In genomic region chr2:159010340-159010739, GRCh38 we compare ENCODE assay signal across 15 cellular contexts. TPM values are rescaled to one million over a fixed set of nuclear protein-coding genes. Genes with fewer than 3 reads are reported as not detected.
A peak's percentile ranks its signal among the peaks of the same experiment; 100 is the strongest.
DNase-seq lines count a peak whose midpoint lies in the region; ATAC-seq and TF ChIP-seq lines count a peak whose summit lies in the region.
"Had no signal": no experiment of that assay in that cellular context is flagged by ENCODE, and none has a peak within 500 bp of the region (broad histone marks: within the 10 kb centered on the region; RNA-seq: fewer than 3 reads in every experiment).

No MANE protein-coding gene starts in this region.

- H3K9me3 Mint-ChIP-seq in CD8-positive, alpha-beta T cell, result peaks cover 6% of the 10 kb centered on the region

- peaks cover 4% of the 10 kb centered on the region for H3K36me3 Mint-ChIP-seq in CD8-positive, alpha-beta T cell

- no peak for TF ChIP-seq POLR2A in spleen (IDR thresholded peaks at IDR 0.05)

- intact Hi-C loops in spleen (cut with DNase I; ENCODE audit: low total_unique reads), result no loop called here
- intact Hi-C loops in CD8-positive, alpha-beta T cell (cut with DNase I, micrococcal nuclease), result no loop called here

- no peaks in the 10 kb centered on the region for H3K27me3 Mint-ChIP-seq in CD8-positive, alpha-beta T cell (ENCODE audit: low read depth)

- no peaks in the 10 kb centered on the region for H3K27me3 ChIP-seq in RWPE2 (ENCODE audit: insufficient read depth, poor library complexity, severe bottlenecking)
- no peaks in the 10 kb centered on the region for H3K27me3 ChIP-seq in spleen (replicated peaks in 1 of 7)
- H3K27me3 ChIP-seq in CD8-positive, alpha-beta T cell (ENCODE audit: insufficient read depth, low read length), result no peaks in the 10 kb centered on the region
- H3K27me3 ChIP-seq: upper lobe of left lung had no signal

- peaks cover 37% of the 10 kb centered on the region for H3K36me3 ChIP-seq in RWPE2 (ENCODE audit: low read depth)
- H3K36me3 ChIP-seq in spleen, result no peaks in the 10 kb centered on the region
- H3K36me3 ChIP-seq in CD8-positive, alpha-beta T cell (ENCODE audit: insufficient read depth, low read length), result no peaks in the 10 kb centered on the region

- H3K9me3 ChIP-seq in RWPE2 (ENCODE audit: severe bottlenecking) (peaks cover 5% of the 10 kb centered on the region), spleen (peaks cover 0 to 16% (median 11%) of the 10 kb centered on the region in 8 donors)
- H3K9me3 ChIP-seq in CD8-positive, alpha-beta T cell (ENCODE audit: low read length), result no peaks in the 10 kb centered on the region

- TF ChIP-seq CTCF in RWPE2 (IDR thresholded peaks at IDR 0.05; ENCODE audit: poor library complexity, severe bottlenecking) (no peak), spleen (IDR thresholded peaks at IDR 0.05 in 8 of 11, conservative IDR thresholded peaks at IDR 0.05 in 3 of 11) (no peak)
- no peak for TF ChIP-seq CTCF in CD8-positive, alpha-beta T cell (IDR thresholded peaks at IDR 0.05)

- peak; percentile 53 for DNase-seq in activated CD8-positive, alpha-beta memory T cell treated with anti-CD3 and anti-CD28 coated beads, Interleukin-2, amount 50 U/mL, for 48 hours
- DNase-seq in activated CD8-positive, alpha-beta memory T cell treated with anti-CD3 and anti-CD28 coated beads for 24 hours, result no peak
- DNase-seq in RWPE2 (ENCODE audit: low spot score) (no peak), fibroblast of gingiva (ENCODE audit: low read depth) (peak; percentile 20), spleen (peak; percentile 32), islet precursor cell (no peak)
- DNase-seq in CD8-positive, alpha-beta T cell, result no peak
- DNase-seq: activated naive CD4-positive, alpha-beta T cell treated with Interleukin-2 at 50 U/mL for 16 hours; foreskin melanocyte; mucosa of descending colon; NCI-H524 treated with DMSO at 0.1 percent for 48 hours; stimulated activated CD4-positive, alpha-beta T cell treated with anti-CD3 and anti-CD28 coated beads, Interleukin-4, amount 100 ng/mL, for 4 hours had no signal

- H3K4me1 ChIP-seq in RWPE2 (ENCODE audit: insufficient read depth, poor library complexity, severe bottlenecking), result peaks cover 13% of the 10 kb centered on the region
- H3K4me1 ChIP-seq in spleen, result peaks cover 0 to 11% (median 0%) of the 10 kb centered on the region in 6 donors
- no peaks in the 10 kb centered on the region for H3K4me1 ChIP-seq in CD8-positive, alpha-beta T cell (ENCODE audit: insufficient read depth, low read length)

- no peak overlapping the region for H3K4me3 Mint-ChIP-seq in CD8-positive, alpha-beta T cell

- CTCF ChIA-PET in CD8-positive, alpha-beta T cell (lab: Charles Lee), result no interaction called here

- POLR2A ChIA-PET in CD8-positive, alpha-beta T cell (lab: Charles Lee), result no interaction called here

- no peaks in the 10 kb centered on the region for H3K4me1 Mint-ChIP-seq in CD8-positive, alpha-beta T cell (ENCODE audit: low read depth)

- WGBS in spleen, 5 donors, result 40 to 83% (median 73%) methylated on average over 5 of the region's 5 CpGs

- H3K4me3 ChIP-seq in RWPE2 (ENCODE audit: severe bottlenecking) (no peak overlapping the region), spleen (no peak overlapping the region)
- H3K4me3 ChIP-seq in CD8-positive, alpha-beta T cell (ENCODE audit: low read depth, low read length), result no peak overlapping the region
- H3K4me3 ChIP-seq: mucosa of descending colon, upper lobe of left lung had no signal

- H3K27ac ChIP-seq in RWPE2 (ENCODE audit: poor library complexity, severe bottlenecking) (peak overlapping the region; percentile 37), spleen (no peak overlapping the region)
- H3K27ac ChIP-seq in CD8-positive, alpha-beta T cell (ENCODE audit: low read depth, low read length), result no peak overlapping the region
- H3K27ac ChIP-seq: KMS-11 had no signal

- H3K27ac Mint-ChIP-seq in CD8-positive, alpha-beta T cell, result no peak overlapping the region

- ATAC-seq in RWPE2 (ENCODE audit: low read depth) (peak; percentile 73), HG02759 (IDR thresholded peaks at IDR 0.05; ENCODE audit: unreplicated experiment) (no peak)
- no peak for ATAC-seq in CD8-positive, alpha-beta T cell
- ATAC-seq: mucosa of descending colon had no signal

RNA-seq across cellular contexts. Expression of gene TANC1, which starts 41.9 kb away (rescaled TPM):
- 10 to 100 TPM; 14.0 to 28.2 (median 22.6) TPM for total RNA-seq in spleen
- 1 to 10 TPM; 3.1 to 7.2 (median 6.2) TPM for polyA plus RNA-seq in spleen
- total RNA-seq in CD8-positive, alpha-beta T cell, result under 1 TPM; 0.19 to 0.24 TPM

Comparison
In these comparisons a context has a peak if more than half of its experiments do, and no peak if none do; other contexts are left out.
1. DNase-seq: peak in activated CD8-positive, alpha-beta memory T cell treated with anti-CD3 and anti-CD28 coated beads, Interleukin-2, amount 50 U/mL, for 48 hours (single experiment), fibroblast of gingiva (single experiment) and spleen (single experiment); none in activated CD8-positive, alpha-beta memory T cell treated with anti-CD3 and anti-CD28 coated beads for 24 hours (single experiment), RWPE2 (single experiment), CD8-positive, alpha-beta T cell (0 of 7) and islet precursor cell (single experiment).
2. RNA of gene TANC1, which starts 41.9 kb away (total RNA-seq): 14.0 to 28.2 TPM in spleen; 0.19 to 0.24 TPM in CD8-positive, alpha-beta T cell; every median in the first group is over 10 times any median in the second.